Comparison of ENCODE assay signal across 8 cellular contexts in the genomic region with DNA sequence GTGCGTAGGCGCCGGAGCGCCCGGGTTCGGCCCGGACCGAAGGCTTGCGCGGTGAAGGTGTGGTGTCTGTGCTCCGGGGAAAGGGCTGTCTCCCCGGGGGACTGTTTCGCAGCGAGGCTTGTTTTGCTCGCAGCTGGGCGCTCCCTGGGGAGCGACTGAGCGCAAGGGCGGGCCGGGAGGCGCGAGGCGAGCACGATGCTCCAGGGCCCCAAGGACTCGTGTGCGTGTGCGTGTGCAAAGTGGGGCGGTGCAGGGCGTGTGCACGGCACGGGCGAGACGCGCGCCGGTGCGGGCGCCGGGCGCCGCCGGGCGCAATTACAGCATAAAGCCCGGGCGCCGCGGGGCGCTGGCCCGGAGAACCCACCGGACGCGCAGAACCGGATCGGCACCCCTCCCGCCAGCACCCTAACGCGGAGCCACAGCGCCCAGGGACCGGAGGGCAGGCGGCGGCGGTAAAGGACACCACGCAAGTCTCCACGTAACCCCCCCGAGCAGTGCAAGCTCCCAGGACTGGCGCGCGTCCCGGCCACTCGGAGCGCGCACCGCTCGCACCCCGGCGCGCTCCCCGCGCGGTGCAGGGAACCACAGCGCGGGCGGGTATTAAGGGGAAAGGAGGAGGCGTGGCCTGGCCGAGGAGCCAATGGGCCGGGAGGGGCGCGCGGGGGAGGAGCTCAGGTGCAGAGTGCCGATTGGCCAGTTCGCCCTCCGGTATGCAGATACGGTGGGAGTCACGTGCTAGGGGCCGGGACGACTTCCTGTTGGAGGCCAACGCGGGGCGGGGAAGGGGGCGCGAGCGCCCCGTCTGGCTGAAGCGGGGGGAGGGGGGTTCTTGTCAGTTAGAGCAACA. TPM values are rescaled to one million over a fixed set of nuclear protein-coding genes. Genes with fewer than 3 reads are reported as not detected.
DNase-seq lines count a peak whose midpoint lies in the region; ATAC-seq, FAIRE-seq and TF ChIP-seq lines count a peak whose summit lies in the region.

A gene with protein sequence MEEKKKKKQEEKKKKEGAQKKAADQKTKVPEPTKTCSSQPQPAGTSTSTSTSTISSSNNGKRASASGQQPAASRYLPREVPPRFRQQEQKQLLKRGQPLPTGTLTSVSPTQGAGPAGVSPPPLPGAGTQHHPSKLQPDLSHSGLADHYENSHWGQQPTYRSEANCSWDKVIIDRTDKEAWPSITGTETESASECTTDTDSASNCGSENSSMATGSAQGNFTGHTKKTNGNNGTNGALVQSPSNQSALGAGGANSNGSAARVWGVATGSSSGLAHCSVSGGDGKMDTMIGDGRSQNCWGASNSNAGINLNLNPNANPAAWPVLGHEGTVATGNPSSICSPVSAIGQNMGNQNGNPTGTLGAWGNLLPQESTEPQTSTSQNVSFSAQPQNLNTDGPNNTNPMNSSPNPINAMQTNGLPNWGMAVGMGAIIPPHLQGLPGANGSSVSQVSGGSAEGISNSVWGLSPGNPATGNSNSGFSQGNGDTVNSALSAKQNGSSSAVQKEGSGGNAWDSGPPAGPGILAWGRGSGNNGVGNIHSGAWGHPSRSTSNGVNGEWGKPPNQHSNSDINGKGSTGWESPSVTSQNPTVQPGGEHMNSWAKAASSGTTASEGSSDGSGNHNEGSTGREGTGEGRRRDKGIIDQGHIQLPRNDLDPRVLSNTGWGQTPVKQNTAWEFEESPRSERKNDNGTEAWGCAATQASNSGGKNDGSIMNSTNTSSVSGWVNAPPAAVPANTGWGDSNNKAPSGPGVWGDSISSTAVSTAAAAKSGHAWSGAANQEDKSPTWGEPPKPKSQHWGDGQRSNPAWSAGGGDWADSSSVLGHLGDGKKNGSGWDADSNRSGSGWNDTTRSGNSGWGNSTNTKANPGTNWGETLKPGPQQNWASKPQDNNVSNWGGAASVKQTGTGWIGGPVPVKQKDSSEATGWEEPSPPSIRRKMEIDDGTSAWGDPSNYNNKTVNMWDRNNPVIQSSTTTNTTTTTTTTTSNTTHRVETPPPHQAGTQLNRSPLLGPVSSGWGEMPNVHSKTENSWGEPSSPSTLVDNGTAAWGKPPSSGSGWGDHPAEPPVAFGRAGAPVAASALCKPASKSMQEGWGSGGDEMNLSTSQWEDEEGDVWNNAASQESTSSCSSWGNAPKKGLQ (N-terminal part only) (plus strand): TSS at position 835 of the 847 bp plus-strand sequence. CDS start 45,504 bp downstream, outside the sequence.

- TF ChIP-seq CTCF in C4-2B (conservative IDR thresholded peaks at IDR 0.05) (peak; percentile 23), HepG2 (CRISPR knock-in tag; IDR thresholded peaks at IDR 0.05) (peak; percentile 60)

- peak; percentile 99 to 100 for TF ChIP-seq POLR2A in HepG2 (IDR thresholded peaks at IDR 0.05; ENCODE audit: insufficient read depth in 1 of 2, low read depth in 2 of 2, low read length in 2 of 2)

- peak; percentile 75 for TF ChIP-seq RAD21 in HepG2 (CRISPR knock-in tag; IDR thresholded peaks at IDR 0.05)

- in situ Hi-C loops in HepG2 (cut with HindIII; ENCODE audit: extremely low pct_ligation_motif_present, low pct_unique_long_range_greater_than_20kb): no loop called here

- TF ChIP-seq EP300 in HepG2 (IDR thresholded peaks at IDR 0.05; ENCODE audit: low read depth in 2 of 2, low read length in 2 of 2) (peak in 1 of 2 experiments; percentile 52; a peak in 2 of 4 replicates), HepG2 (CRISPR knock-in tag; IDR thresholded peaks at IDR 0.05; ENCODE audit: borderline replicate concordance) (peak; percentile 53; the same call in 1 of the 2 replicates)

- H3K4me1 ChIP-seq in HepG2 (ENCODE audit: insufficient read depth, low read length): peaks cover 43% of the 10 kb centered on the region

- POLR2A ChIA-PET in HepG2 (lab: Yijun Ruan, JAX): interaction anchor here (0.6 to 2.1 kb wide), 54 partner anchors 10 to 1150 kb away, joined by 3 to 20 read pairs (median 4); a partner anchor contains a TSS

- H3K79me2 ChIP-seq in HepG2 (ENCODE audit: insufficient read depth, low read length): peaks cover 33% of the 10 kb centered on the region

- H3K27ac ChIP-seq in C4-2B (peak within 1 kb of the TSS; percentile 65), HepG2 (ENCODE audit: extremely low read length, insufficient read depth, low read length) (no peak within 1 kb of the TSS)

- H3K9me3 ChIP-seq in HepG2 (ENCODE audit: low read length): no peaks in the 10 kb centered on the region

- H3K9ac ChIP-seq in HepG2 (ENCODE audit: insufficient read depth, low read depth, low read length): peak within 1 kb of the TSS; percentile 74

- intact Hi-C loops in HepG2 (cut with micrococcal nuclease; ENCODE audit: unreplicated experiment): no loop called here

- peaks cover 23% of the 10 kb centered on the region for H4K20me1 ChIP-seq in HepG2 (ENCODE audit: insufficient read depth, low read length)

- WGBS in HepG2 (ENCODE audit: low lambda C conversion rate): 2% methylated on average over 35 of the region's 104 CpGs

- peak within 1 kb of the TSS; percentile 42 for H2AFZ ChIP-seq in HepG2 (ENCODE audit: low read length)

- peak; percentile 91 for ATAC-seq in GM19351 (IDR thresholded peaks at IDR 0.05; ENCODE audit: unreplicated experiment)
- peak; percentile 88 for ATAC-seq in HG03521 (IDR thresholded peaks at IDR 0.05; ENCODE audit: unreplicated experiment)
- ATAC-seq in HepG2: peak; percentile 92

- peak; percentile 73 for FAIRE-seq in HepG2 (lab: Jason Lieb, UNC)

- H3K27me3 ChIP-seq in HepG2 (ENCODE audit: control insufficient read depth in 1 of 2, insufficient read depth in 2 of 2, low read length in 2 of 2): peaks cover 6 to 47% of the 10 kb centered on the region in 2 experiments

- peak within 1 kb of the TSS; percentile 97 for H3K4me2 ChIP-seq in HepG2 (ENCODE audit: low read depth, low read length)

- CTCF ChIA-PET in HepG2 (lab: Yijun Ruan, JAX; ENCODE audit: low intra/inter-chr PET ratio, low total read pairs): no interaction called here

- no peaks in the 10 kb centered on the region for H3K36me3 ChIP-seq in HepG2 (replicated peaks in 1 of 2; ENCODE audit: control insufficient read depth in 1 of 2, insufficient read depth in 2 of 2, low read length in 2 of 2)

- DNase-seq in NCI-H748 treated with DMSO at 0.1 percent for 48 hours (lab: John Stamatoyannopoulos, UW) (peak; percentile 89), dermis blood vessel endothelial cell (peak; percentile 99), HepG2 (ENCODE audit: low spot score) (peak; percentile 98)
- DNase-seq in activated CD4-positive, alpha-beta T cell treated with anti-CD3 and anti-CD28 coated beads, Interleukin-2, amount 50 U/mL, for 48 hours: peak; percentile 100
- DNase-seq in stimulated activated CD4-positive, alpha-beta T cell treated with anti-CD3 and anti-CD28 coated beads, Interleukin-2, amount 100 ng/mL, for 48 hours: peak; percentile 98 to 99

- peak within 1 kb of the TSS; percentile 81 to 86 (median 85) for H3K4me3 ChIP-seq in HepG2 (replicated peaks in 1 of 3; ENCODE audit: insufficient read depth in 1 of 3, low read depth in 2 of 3, low read length in 3 of 3)

- TSS peak; percentile 93 for BruUV-seq in HepG2 (replicated peaks; lab: Mats Ljungman, UMichigan)

TF ChIP-seq in HepG2, 621 proteins besides CTCF, POLR2A, EP300 and RAD21 (continues in another document):
- peak; percentile 91 for TF ChIP-seq ATF7-NPFF (CRISPR knock-in tag; IDR thresholded peaks at IDR 0.05; ENCODE audit: low read depth)

RNA-seq across cellular contexts. Expression of the gene that starts here (rescaled TPM):
- total RNA-seq in dermis blood vessel endothelial cell: 8.2 and 13.1 TPM in 2 replicates
- total RNA-seq in HepG2 (2016; rRNA removed; fragmentation: Illumina TruSeq; extraction: Trizol): 4.7 and 4.9 TPM in 2 replicates
- total RNA-seq in HepG2 (2016; cell fraction: cytosol; rRNA removed; fragmentation: Illumina TruSeq; extraction: Trizol; ENCODE audit: low read depth): 11.1 and 13.2 TPM in 2 replicates
- 3.2 TPM in 2 replicates for total RNA-seq in HepG2 (2016; cell fraction: insoluble cytoplasmic fraction; rRNA removed; fragmentation: Illumina TruSeq; extraction: Trizol)
- total RNA-seq in HepG2 (2016; cell fraction: membrane; rRNA removed; fragmentation: Illumina TruSeq; extraction: Trizol): 2.2 and 2.9 TPM in 2 replicates
- total RNA-seq in HepG2 (2016; cell fraction: nucleus; rRNA removed; fragmentation: Illumina TruSeq; extraction: Trizol): 7.0 and 9.7 TPM in 2 replicates
- polyA plus RNA-seq in HepG2 (2011; rRNA removed): 0.61 and 0.66 TPM in 2 replicates
- polyA plus RNA-seq in HepG2 (2011; cell fraction: cytosol; rRNA removed): 0.35 and 0.46 TPM in 2 replicates
- polyA plus RNA-seq in HepG2 (2011; cell fraction: nucleus; rRNA removed): 3.4 and 4.2 TPM in 2 replicates
- polyA plus RNA-seq in HepG2 (2012): 3.6 and 4.0 TPM in 2 replicates
- polyA plus RNA-seq in HepG2 (2016; cell fraction: cytosol; fragmentation: Illumina TruSeq; extraction: Trizol; ENCODE audit: low read depth): 0.14 and 0.17 TPM in 2 replicates
- polyA plus RNA-seq in HepG2 (2016; cell fraction: insoluble cytoplasmic fraction; fragmentation: Illumina TruSeq; extraction: Trizol; ENCODE audit: low read depth): 2.5 and 3.2 TPM in 2 replicates
- 0.18 and 0.30 TPM in 2 replicates for polyA plus RNA-seq in HepG2 (2016; cell fraction: membrane; fragmentation: Illumina TruSeq; extraction: Trizol; ENCODE audit: low read depth)
- polyA plus RNA-seq in HepG2 (2016; cell fraction: nucleus; fragmentation: Illumina TruSeq; extraction: Trizol; ENCODE audit: insufficient read depth, low read depth): 10.3 and 10.4 TPM in 2 replicates
- polyA minus RNA-seq in HepG2 (2011; rRNA and poly(A)+ RNA removed; ENCODE audit: low replicate concordance): 4.5 and 10.3 TPM in 2 replicates
- 2.3 and 2.8 TPM in 2 replicates for polyA minus RNA-seq in HepG2 (2011; cell fraction: cytosol; rRNA and poly(A)+ RNA removed)
- 6.7 and 7.3 TPM in 2 replicates for polyA minus RNA-seq in HepG2 (2011; cell fraction: nucleus; rRNA and poly(A)+ RNA removed)
